7 cellular contexts compared by ENCODE assay signal in genomic region chr2:122697415-122697814, GRCh38.
"Had no signal": no experiment of that assay in that cellular context is flagged by ENCODE, and none has a peak within 500 bp of the region (broad histone marks: within the 10 kb centered on the region; RNA-seq: fewer than 3 reads in every experiment).

No MANE protein-coding gene starts in this region.

- ATAC-seq: K562 had no signal

- H3K4me3 ChIP-seq: K562 had no signal

- FAIRE-seq: HTR-8/SVneo, K562 had no signal

- H3K27ac ChIP-seq: HL-60, KMS-11 had no signal

- DNase-seq: IMR-90, KBM-7, KG1 had no signal

- H3K4me2 ChIP-seq: KMS-11 had no signal

- H3K9ac ChIP-seq: KMS-11 had no signal
